ENCODE assay signal across 7 cellular contexts in the genomic region with DNA sequence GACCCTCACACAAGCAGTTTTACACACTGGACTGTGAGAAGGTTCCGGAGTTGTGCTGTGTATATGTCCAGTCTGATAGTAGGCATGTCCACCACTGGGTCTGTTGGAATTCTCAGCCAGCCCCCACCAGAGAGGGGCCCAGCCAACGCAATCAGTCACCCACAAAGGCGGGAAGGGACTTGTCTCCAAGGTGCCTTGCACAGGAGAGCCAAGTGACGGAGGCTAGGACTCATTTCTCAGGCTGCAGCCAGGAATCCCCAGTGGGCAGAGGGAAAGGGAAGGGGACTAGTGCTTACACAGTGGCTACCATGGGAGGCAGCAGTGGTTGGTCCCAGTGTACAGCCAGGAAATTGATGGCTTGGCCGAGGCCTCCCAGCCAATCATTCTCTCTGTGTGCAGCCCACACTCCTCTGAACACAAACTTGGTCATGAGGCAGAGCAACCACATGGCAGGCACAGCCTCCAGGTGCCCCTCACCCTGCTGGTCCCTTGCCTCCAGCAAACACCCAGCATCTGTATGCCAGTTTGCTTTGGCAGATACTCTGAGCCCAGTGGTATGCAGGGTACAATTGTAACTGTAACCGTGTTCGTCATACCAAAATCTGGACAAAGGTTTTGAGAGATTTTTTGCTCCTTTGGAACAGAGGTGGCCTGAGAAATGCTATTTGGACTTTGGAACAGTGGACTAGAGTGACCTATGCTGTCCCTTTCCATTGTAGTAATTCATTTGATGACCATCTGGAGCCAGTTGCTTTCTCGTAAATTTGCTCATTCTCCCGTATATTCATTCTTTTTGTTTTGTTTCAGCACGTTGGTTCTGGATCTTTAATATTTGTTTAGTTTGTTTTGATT.
A peak's percentile ranks its signal among the peaks of the same experiment; 100 is the strongest.
DNase-seq lines count a peak whose midpoint lies in the region; ATAC-seq and TF ChIP-seq lines count a peak whose summit lies in the region.

No MANE protein-coding gene starts in this region.

- H3K36me3 ChIP-seq in HEK293 (ENCODE audit: control insufficient read depth in 2 of 2, insufficient read depth in 1 of 2, low read length in 2 of 2) (no peaks in the 10 kb centered on the region), RWPE2 (ENCODE audit: low read depth) (peaks cover 37% of the 10 kb centered on the region), heart right ventricle (peaks cover 0 to 13% (median 0%) of the 10 kb centered on the region in 9 donors), A673 (ENCODE audit: insufficient read depth, low read length, poor library complexity, severe bottlenecking) (no peaks in the 10 kb centered on the region)

- DNase-seq in RWPE2 (ENCODE audit: low spot score): no peak
- no peak for DNase-seq in heart right ventricle
- no peak for DNase-seq in inferior parietal cortex (ENCODE audit: extremely low spot score)
- no peak for DNase-seq in NCI-H187 treated with DMSO at 0.1 percent for 48 hours (lab: John Stamatoyannopoulos, UW)
- no peak for DNase-seq in A673 (ENCODE audit: low spot score)

- H3K4me3 ChIP-seq in HEK293 (ENCODE audit: low read depth, low read length) (no peak overlapping the region), RWPE2 (ENCODE audit: severe bottlenecking) (no peak overlapping the region), heart right ventricle (no peak overlapping the region), skin epidermis (no peak overlapping the region), A673 (ENCODE audit: low read depth, low read length, poor library complexity, severe bottlenecking) (no peak overlapping the region)

- no TSS peak for BruUV-seq in A673 (replicated peaks; lab: Mats Ljungman, UMichigan)

- H3K27ac ChIP-seq in HEK293 (ENCODE audit: extremely low read depth, low read depth, low read length): no peak overlapping the region
- H3K27ac ChIP-seq in RWPE2 (ENCODE audit: poor library complexity, severe bottlenecking): peak overlapping the region; percentile 80
- H3K27ac ChIP-seq in heart right ventricle: peak overlapping the region in 9 of 10 donors; percentile 4 to 100 (median 99)
- H3K27ac ChIP-seq in skin epidermis: peak overlapping the region in 17 of 21 experiments; percentile 17 to 97 (median 86)
- no peak overlapping the region for H3K27ac ChIP-seq in A673 (ENCODE audit: low read depth, low read length, poor library complexity, severe bottlenecking)

- ATAC-seq in RWPE2 (ENCODE audit: low read depth) (no peak), heart right ventricle (peak in 7 of 8 donors; percentile 6 to 58 (median 43))

- no peaks in the 10 kb centered on the region for H3K9me3 ChIP-seq in HEK293 (ENCODE audit: control insufficient read depth, insufficient read depth, low read depth, low read length)
- no peaks in the 10 kb centered on the region for H3K9me3 ChIP-seq in RWPE2 (ENCODE audit: severe bottlenecking)
- no peaks in the 10 kb centered on the region for H3K9me3 ChIP-seq in heart right ventricle
- H3K9me3 ChIP-seq in A673 (ENCODE audit: low read depth, low read length, poor library complexity, severe bottlenecking): no peaks in the 10 kb centered on the region

- CTCF ChIA-PET in HEK293 (lab: Yijun Ruan, JAX): interaction anchor here (0.7 to 1.2 kb wide), 2 partner anchors 24 to 68 kb away, joined by 3 read pairs; no protein-coding TSS in a partner anchor
- CTCF ChIA-PET in A673 (lab: Charles Lee): no interaction called here

- H3K27me3 ChIP-seq in RWPE2 (ENCODE audit: insufficient read depth, poor library complexity, severe bottlenecking) (no peaks in the 10 kb centered on the region), heart right ventricle (no peaks in the 10 kb centered on the region), A673 (replicated peaks; ENCODE audit: insufficient read depth, low read depth, low read length, poor library complexity) (no peaks in the 10 kb centered on the region)

- POLR2A ChIA-PET in HEK293 (lab: Yijun Ruan, JAX): no interaction called here
- POLR2A ChIA-PET in A673 (lab: Charles Lee; ENCODE audit: low non-redundant PET): interaction anchor here (0.5 to 0.7 kb wide), 2 partner anchors 49 to 172 kb away, joined by 3 to 4 read pairs; no protein-coding TSS in a partner anchor

- intact Hi-C loops in heart right ventricle (cut with DNase I) (loop anchor here in 4 of 10 donors (10.0 kb wide), 3 partner anchors 76 to 276 kb away; partner anchors contain the start of genes RAB5IF (in 2 of the 4), MYL9 (in 1 of the 4) and NDRG3 (in 1 of the 4)), A673 (cut with micrococcal nuclease; ENCODE audit: unreplicated experiment) (no loop called here)

- 0 out of 2 replicates have a peak, but pooled peaks have one; percentile 22 for TF ChIP-seq CTCF in HEK293 (tag by site-specific recombination; IDR thresholded peaks at IDR 0.05)
- no peak for TF ChIP-seq CTCF in RWPE2 (IDR thresholded peaks at IDR 0.05; ENCODE audit: poor library complexity, severe bottlenecking)
- peak in 2 of 9 donors; percentile 8 to 11 for TF ChIP-seq CTCF in heart right ventricle (IDR thresholded peaks at IDR 0.05)
- no peak for TF ChIP-seq CTCF in A673 (conservative IDR thresholded peaks at IDR 0.05; ENCODE audit: low read depth, low read length)

- WGBS in heart right ventricle, 2 donors: 56 to 61% methylated on average over 10 of the region's 10 CpGs

- H3K4me1 ChIP-seq in HEK293 (ENCODE audit: control insufficient read depth, insufficient read depth, low read length) (peaks cover 35% of the 10 kb centered on the region), RWPE2 (ENCODE audit: insufficient read depth, poor library complexity, severe bottlenecking) (peaks cover 58% of the 10 kb centered on the region), heart right ventricle (peaks cover 53 to 100% (median 98%) of the 10 kb centered on the region in 9 donors), A673 (ENCODE audit: insufficient read depth, low read length, poor library complexity, severe bottlenecking) (peaks cover 54% of the 10 kb centered on the region)

TF ChIP-seq in HEK293, 187 proteins besides CTCF, POLR2A, EP300 and RAD21:
- TF ChIP-seq GLIS2 (tag by site-specific recombination; IDR thresholded peaks at IDR 0.05) (peak; percentile 61; the same call in 1 of the 2 replicates), ZFHX2 (tag by site-specific recombination; conservative IDR thresholded peaks at IDR 0.05) (0 out of 2 replicates have a peak, but pooled peaks have one; percentile 18), ZBTB20 (tag by site-specific recombination; IDR thresholded peaks at IDR 0.05) (peak; percentile 70), PRDM10 (tag by site-specific recombination; IDR thresholded peaks at IDR 0.05) (peak; percentile 73), ZNF362 (tag by site-specific recombination; IDR thresholded peaks at IDR 0.05) (no peak), ZFP3 (tag by site-specific recombination; IDR thresholded peaks at IDR 0.05; ENCODE audit: low read depth) (no peak), ZIC2 (tag by site-specific recombination; IDR thresholded peaks at IDR 0.05) (peak; percentile 46; the same call in 1 of the 2 replicates), SP2 (tag by site-specific recombination; IDR thresholded peaks at IDR 0.05) (peak; percentile 18; the same call in 1 of the 2 replicates), ZNF341 (tag by site-specific recombination; IDR thresholded peaks at IDR 0.05; ENCODE audit: low read depth) (peak; percentile 26; the same call in 1 of the 2 replicates), KLF16 (tag by site-specific recombination; IDR thresholded peaks at IDR 0.05) (no peak), SETDB1 (IDR thresholded peaks at IDR 0.05; ENCODE audit: insufficient read length, low read length) (no peak), ZBTB17 (tag by site-specific recombination; IDR thresholded peaks at IDR 0.05) (peak; percentile 94)

Comparison
In these comparisons a context has a peak if more than half of its experiments do, and no peak if none do; other contexts are left out.
1. H3K27ac ChIP-seq: peak in RWPE2 (single experiment), heart right ventricle (9 of 10) and skin epidermis (17 of 21); none in HEK293 (single experiment) and A673 (single experiment).